In the genomic region with DNA sequence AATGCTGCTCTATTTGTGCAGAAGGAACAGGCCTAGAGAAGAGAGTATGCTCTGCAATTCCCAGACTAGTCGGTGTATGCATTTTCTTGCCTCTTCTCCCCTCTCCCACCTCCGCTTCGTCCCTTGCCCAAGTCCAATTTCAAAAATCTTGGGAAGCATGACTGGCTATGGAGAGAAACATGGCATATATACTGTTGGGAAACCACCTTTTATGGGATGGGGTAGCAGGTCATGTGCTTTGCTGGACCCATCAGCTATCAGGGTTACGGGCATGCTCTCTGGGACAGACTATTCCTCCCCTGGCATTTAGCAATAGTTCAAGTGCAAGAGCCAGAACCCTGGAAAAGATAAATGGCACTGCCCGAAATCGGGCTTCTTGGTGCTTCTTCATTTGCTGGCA, we compare ENCODE assay signal across 1 cellular context.
TF ChIP-seq lines count a peak whose summit lies in the region.

No MANE protein-coding gene starts in this region.

TF ChIP-seq in H1, 55 proteins besides CTCF, POLR2A, EP300 and RAD21 (continued from another document):
- TF ChIP-seq SIN3A (conservative IDR thresholded peaks at IDR 0.05 in 1 of 2, IDR thresholded peaks at IDR 0.05 in 1 of 2; ENCODE audit: low read depth in 1 of 2, low read length in 2 of 2) (no peak), USF2 (IDR thresholded peaks at IDR 0.05; ENCODE audit: low read length) (no peak)
